In the genomic region with DNA sequence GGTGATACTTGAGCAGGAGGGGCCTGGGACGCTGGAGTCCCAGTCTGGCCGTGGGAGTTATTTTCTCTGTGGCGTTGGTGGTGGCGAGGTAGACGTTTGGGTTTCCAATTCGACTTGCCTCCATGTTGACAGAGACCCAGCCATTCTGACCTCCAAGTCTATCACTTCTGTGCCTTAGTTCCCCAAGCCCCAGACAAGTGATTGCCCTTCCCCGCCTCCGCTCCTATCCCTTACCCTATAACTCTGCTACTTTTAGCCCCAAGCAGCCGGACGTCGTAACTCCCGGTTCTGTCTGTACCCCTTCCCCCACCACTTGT, we compare ENCODE assay signal across 9 cellular contexts. TPM values are rescaled to one million over a fixed set of nuclear protein-coding genes. Genes with fewer than 3 reads are reported as not detected.
A peak's percentile ranks its signal among the peaks of the same experiment; 100 is the strongest.
DNase-seq lines count a peak whose midpoint lies in the region; ATAC-seq and TF ChIP-seq lines count a peak whose summit lies in the region.
"Had no signal": no experiment of that assay in that cellular context is flagged by ENCODE, and none has a peak within 500 bp of the region (broad histone marks: within the 10 kb centered on the region; RNA-seq: fewer than 3 reads in every experiment).

No MANE protein-coding gene starts in this region.

- no peak for TF ChIP-seq POLR2A in suprapubic skin (IDR thresholded peaks at IDR 0.05)

- intact Hi-C loops in activated CD4-positive, alpha-beta T cell treated with anti-CD3 and anti-CD28 coated beads for 36 hours (cut with DNase I, micrococcal nuclease): loop anchor here (2.0 to 5.0 kb wide), 3 partner anchors 34 to 710 kb away; partner anchors contain the start of genes MAP3K10 (in 1 of the 2) and SAMD4B (in 1 of the 2)
- intact Hi-C loops in activated CD4-positive, alpha-beta memory T cell treated with anti-CD3 and anti-CD28 coated beads for 36 hours (cut with micrococcal nuclease): loop anchor here (2.0 kb wide), 2 partner anchors 36 to 52 kb away; partner anchors contain the start of genes EID2B and SUPT5H

- no peak for TF ChIP-seq EP300 in suprapubic skin (IDR thresholded peaks at IDR 0.05)

- H3K4me1 Mint-ChIP-seq in activated CD4-positive, alpha-beta T cell treated with anti-CD3 and anti-CD28 coated beads for 36 hours: peaks cover 24% of the 10 kb centered on the region
- H3K4me1 Mint-ChIP-seq in activated CD4-positive, alpha-beta memory T cell treated with anti-CD3 and anti-CD28 coated beads for 36 hours (ENCODE audit: low read depth): peaks cover 25% of the 10 kb centered on the region

- H3K4me3 ChIP-seq in iPS-18a (ENCODE audit: low read length): peak overlapping the region; percentile 90
- H3K4me3 ChIP-seq in suprapubic skin: peak overlapping the region; percentile 96

- H3K9me3 ChIP-seq in iPS-18a (ENCODE audit: control insufficient read depth, low read depth, low read length) (no peaks in the 10 kb centered on the region), suprapubic skin (no peaks in the 10 kb centered on the region)

- in situ Hi-C loops in ACHN (cut with HindIII; ENCODE audit: low pct_ligation_motif_present, low pct_unique_long_range_greater_than_20kb, low sequenced_read_pairs): no loop called here

- H3K4me1 ChIP-seq in iPS-18a (ENCODE audit: control insufficient read depth, low read depth, low read length) (peaks cover 6% of the 10 kb centered on the region), suprapubic skin (peaks cover 24% of the 10 kb centered on the region)

- peak overlapping the region; percentile 95 for H3K4me3 Mint-ChIP-seq in activated CD4-positive, alpha-beta T cell treated with anti-CD3 and anti-CD28 coated beads for 36 hours
- H3K4me3 Mint-ChIP-seq in activated CD4-positive, alpha-beta memory T cell treated with anti-CD3 and anti-CD28 coated beads for 36 hours: peak overlapping the region; percentile 82

- H3K9me3 Mint-ChIP-seq in activated CD4-positive, alpha-beta T cell treated with anti-CD3 and anti-CD28 coated beads for 36 hours (ENCODE audit: low read depth): no peaks in the 10 kb centered on the region
- H3K9me3 Mint-ChIP-seq in activated CD4-positive, alpha-beta memory T cell treated with anti-CD3 and anti-CD28 coated beads for 36 hours: no peaks in the 10 kb centered on the region

- H3K27ac ChIP-seq in iPS-18a (ENCODE audit: low read length): peak overlapping the region; percentile 91
- H3K27ac ChIP-seq in suprapubic skin: peak overlapping the region; percentile 87

- DNase-seq in activated CD4-positive, alpha-beta T cell treated with anti-CD3 and anti-CD28 coated beads for 36 hours: no peak
- no peak for DNase-seq in activated CD4-positive, alpha-beta T cell treated with anti-CD3 and anti-CD28 coated beads for 4 hours
- DNase-seq in activated CD4-positive, alpha-beta memory T cell treated with anti-CD3 and anti-CD28 coated beads for 36 hours: no peak
- DNase-seq in suprapubic skin (ENCODE audit: low spot score in 2 of 2) (no peak), NCI-H1105 treated with DMSO at 0.1 percent for 48 hours (lab: John Stamatoyannopoulos, UW) (no peak), ACHN (no peak)

- 2% methylated on average over 12 of the region's 12 CpGs for WGBS in suprapubic skin

- CTCF ChIA-PET in activated CD4-positive, alpha-beta T cell treated with anti-CD3 and anti-CD28 coated beads for 36 hours (lab: Charles Lee): interaction anchor here (0.7 to 2.2 kb wide), 3 partner anchors 9 to 52 kb away, joined by 3 to 10 read pairs (median 4); partner anchors contain the start of gene EID2B
- CTCF ChIA-PET in activated CD4-positive, alpha-beta memory T cell treated with anti-CD3 and anti-CD28 coated beads for 36 hours (lab: Charles Lee): interaction anchor here (1.2 kb wide), 1 partner anchor 22 kb away, joined by 4 read pairs; no protein-coding TSS in a partner anchor

- H3K27me3 Mint-ChIP-seq in activated CD4-positive, alpha-beta T cell treated with anti-CD3 and anti-CD28 coated beads for 36 hours: no peaks in the 10 kb centered on the region
- H3K27me3 Mint-ChIP-seq in activated CD4-positive, alpha-beta memory T cell treated with anti-CD3 and anti-CD28 coated beads for 36 hours: no peaks in the 10 kb centered on the region

- H3K27ac Mint-ChIP-seq in activated CD4-positive, alpha-beta T cell treated with anti-CD3 and anti-CD28 coated beads for 36 hours: peak overlapping the region; percentile 85
- H3K27ac Mint-ChIP-seq in activated CD4-positive, alpha-beta memory T cell treated with anti-CD3 and anti-CD28 coated beads for 36 hours: peak overlapping the region; percentile 78

- ATAC-seq in activated CD4-positive, alpha-beta T cell treated with anti-CD3 and anti-CD28 coated beads for 36 hours: no peak
- no peak for ATAC-seq in GM21825 (IDR thresholded peaks at IDR 0.05; ENCODE audit: unreplicated experiment)

- TF ChIP-seq CTCF in suprapubic skin (IDR thresholded peaks at IDR 0.05): no peak

- POLR2A ChIA-PET in activated CD4-positive, alpha-beta T cell treated with anti-CD3 and anti-CD28 coated beads for 36 hours (lab: Charles Lee): interaction anchor here (0.6 to 1.2 kb wide), 3 partner anchors 45 to 366 kb away, joined by 3 to 10 read pairs (median 6); partner anchors contain the start of gene RPS16
- POLR2A ChIA-PET in activated CD4-positive, alpha-beta memory T cell treated with anti-CD3 and anti-CD28 coated beads for 36 hours (lab: Charles Lee): interaction anchor here (1.2 kb wide), 2 partner anchors 46 to 49 kb away, joined by 3 to 11 read pairs; partner anchors contain the start of gene RPS16

- peaks cover 27% of the 10 kb centered on the region for H3K36me3 Mint-ChIP-seq in activated CD4-positive, alpha-beta T cell treated with anti-CD3 and anti-CD28 coated beads for 36 hours (ENCODE audit: low read depth)
- H3K36me3 Mint-ChIP-seq in activated CD4-positive, alpha-beta memory T cell treated with anti-CD3 and anti-CD28 coated beads for 36 hours: peaks cover 22% of the 10 kb centered on the region

- peaks cover 28% of the 10 kb centered on the region for H3K36me3 ChIP-seq in iPS-18a (ENCODE audit: control insufficient read depth, low read depth, low read length)
- H3K36me3 ChIP-seq in suprapubic skin: peaks cover 29% of the 10 kb centered on the region

- H3K27me3 ChIP-seq in iPS-18a (ENCODE audit: control insufficient read depth, insufficient read depth, low read length) (no peaks in the 10 kb centered on the region), suprapubic skin (no peaks in the 10 kb centered on the region)

- H3K9ac ChIP-seq in iPS-18a (ENCODE audit: low read length): peak overlapping the region; percentile 99

RNA-seq across cellular contexts. Expression of gene TIMM50, which starts 0.5 kb away (rescaled TPM):
- 100 to 1,000 TPM in 1 of 2 experiments, 10 to 100 TPM in 1; 99.4 to 126 TPM for total RNA-seq in activated CD4-positive, alpha-beta T cell treated with anti-CD3 and anti-CD28 coated beads for 36 hours
- total RNA-seq in activated CD4-positive, alpha-beta memory T cell treated with anti-CD3 and anti-CD28 coated beads for 36 hours: 10 to 100 TPM; 83.1 to 86.7 TPM
- total RNA-seq in suprapubic skin: 10 to 100 TPM; 44.9 to 57.9 (median 50.6) TPM

RNA-seq across cellular contexts. Expression of gene DLL3, which starts 17.6 kb away (rescaled TPM):
- under 1 TPM; 0.72 to 0.94 TPM for total RNA-seq in activated CD4-positive, alpha-beta T cell treated with anti-CD3 and anti-CD28 coated beads for 36 hours
- total RNA-seq in activated CD4-positive, alpha-beta memory T cell treated with anti-CD3 and anti-CD28 coated beads for 36 hours: under 1 TPM; 0.67 to 0.80 TPM
- not detected for total RNA-seq in suprapubic skin

RNA-seq across cellular contexts. Expression of gene SELENOV, which starts 33.8 kb away (rescaled TPM):
- total RNA-seq in activated CD4-positive, alpha-beta T cell treated with anti-CD3 and anti-CD28 coated beads for 36 hours: not detected
- not detected for total RNA-seq in activated CD4-positive, alpha-beta memory T cell treated with anti-CD3 and anti-CD28 coated beads for 36 hours
- not detected for total RNA-seq in suprapubic skin
- total RNA-seq: temporal lobe had no signal

RNA-seq across cellular contexts. Expression of gene SUPT5H, which starts 35.8 kb away (rescaled TPM):
- 100 to 1,000 TPM; 157 to 165 TPM for total RNA-seq in activated CD4-positive, alpha-beta T cell treated with anti-CD3 and anti-CD28 coated beads for 36 hours
- 100 to 1,000 TPM; 180 to 183 TPM for total RNA-seq in activated CD4-positive, alpha-beta memory T cell treated with anti-CD3 and anti-CD28 coated beads for 36 hours
- 100 to 1,000 TPM in 1 of 4 donors, 10 to 100 TPM in 3; 59.4 to 135 (median 75.4) TPM for total RNA-seq in suprapubic skin

RNA-seq across cellular contexts. Expression of gene RPS16, which starts 45.4 kb away (rescaled TPM):
- 1,000 to 10,000 TPM; 3,146 to 3,331 TPM for total RNA-seq in activated CD4-positive, alpha-beta T cell treated with anti-CD3 and anti-CD28 coated beads for 36 hours
- total RNA-seq in activated CD4-positive, alpha-beta memory T cell treated with anti-CD3 and anti-CD28 coated beads for 36 hours: 1,000 to 10,000 TPM; 3,682 to 3,746 TPM
- total RNA-seq in suprapubic skin: 1,000 to 10,000 TPM; 1,096 to 2,035 (median 1,787) TPM
